8 cellular contexts compared by ENCODE assay signal in genomic region chr4:98657531-98658286, GRCh38. TPM values are rescaled to one million over a fixed set of nuclear protein-coding genes. Genes with fewer than 3 reads are reported as not detected.
DNase-seq lines count a peak whose midpoint lies in the region; ATAC-seq and TF ChIP-seq lines count a peak whose summit lies in the region.

No MANE protein-coding gene starts in this region.

- TF ChIP-seq CTCF in HL-60 (IDR thresholded peaks at IDR 0.05; ENCODE audit: insufficient read depth, low read length): no peak
- TF ChIP-seq CTCF in ascending aorta (IDR thresholded peaks at IDR 0.05): no peak

- H3K4me3 ChIP-seq in HL-60 (replicated peaks; ENCODE audit: insufficient read depth, low read length): peak overlapping the region; percentile 54
- H3K4me3 ChIP-seq in SJSA1: peak overlapping the region; percentile 90
- peak overlapping the region; percentile 73 to 87 for H3K4me3 ChIP-seq in ascending aorta

- peak; percentile 19 for ATAC-seq in GM19035 (IDR thresholded peaks at IDR 0.05; ENCODE audit: unreplicated experiment)

- H3K4me1 ChIP-seq in SJSA1 (replicated peaks) (peaks cover 55% of the 10 kb centered on the region), ascending aorta (peaks cover 0 to 18% of the 10 kb centered on the region in 2 donors)

- no peaks in the 10 kb centered on the region for H3K9me3 ChIP-seq in SJSA1 (replicated peaks)
- H3K9me3 ChIP-seq in ascending aorta: no peaks in the 10 kb centered on the region

- H3K27ac ChIP-seq in HL-60 (replicated peaks) (no peak overlapping the region), SJSA1 (peak overlapping the region; percentile 33; the same call in 1 of the 2 replicates), ascending aorta (peak overlapping the region; percentile 31 to 70)

- DNase-seq in AG08395 (ENCODE audit: low spot score) (peak; percentile 82), HL-60 (ENCODE audit: low read depth in 1 of 2, low spot score in 1 of 2) (no peak), SJSA1 (ENCODE audit: low read depth in 1 of 2, low spot score in 2 of 2) (peak; percentile 62 to 74), ascending aorta (ENCODE audit: low spot score in 2 of 2) (peak in 1 of 2 donors; percentile 70), hepatic stellate cell (ENCODE audit: low spot score) (peak; percentile 69), putamen (ENCODE audit: low spot score) (peak; percentile 85), OCI-M1 (lab: John Stamatoyannopoulos, UW) (no peak)

- H3K27me3 ChIP-seq in HL-60 (ENCODE audit: insufficient read depth, poor library complexity, severe bottlenecking): peaks cover 38% of the 10 kb centered on the region
- H3K27me3 ChIP-seq in SJSA1 (replicated peaks): no peaks in the 10 kb centered on the region
- no peaks in the 10 kb centered on the region for H3K27me3 ChIP-seq in ascending aorta

- intact Hi-C loops in ascending aorta (cut with DNase I): loop anchor here (2.0 to 10.0 kb wide), 6 partner anchors 31 to 515 kb away; partner anchors contain the start of genes EIF4E, METAP1, RAP1GDS1 and STPG2

- H3K36me3 ChIP-seq in SJSA1 (peaks cover 4% of the 10 kb centered on the region), ascending aorta (no peaks in the 10 kb centered on the region)

RNA-seq across cellular contexts. Expression of gene TSPAN5, which starts 0.7 kb away (rescaled TPM):
- total RNA-seq in SJSA1 (2014; rRNA removed; shearing (Covaris generic)): 18.0 and 20.0 TPM in 2 replicates
- total RNA-seq in ascending aorta: 5.2 TPM

Comparison
In these comparisons a context has a peak if more than half of its experiments do, and no peak if none do; other contexts are left out.
1. DNase-seq: peak in AG08395 (single experiment), SJSA1 (2 of 2), hepatic stellate cell (single experiment) and putamen (single experiment); none in HL-60 (0 of 2) and OCI-M1 (single experiment).
2. Peak in every context shown above with its lines, with median percentiles within 50 percentile points of each other: H3K4me3 ChIP-seq.